In genomic region chr15:67863442-67863987, GRCh38 we compare ENCODE assay signal across 8 cellular contexts. TPM values are rescaled to one million over a fixed set of nuclear protein-coding genes. Genes with fewer than 3 reads are reported as not detected.
DNase-seq lines count a peak whose midpoint lies in the region; ATAC-seq and TF ChIP-seq lines count a peak whose summit lies in the region.

No MANE protein-coding gene starts in this region.

- H3K9me3 Mint-ChIP-seq in activated B cell treated with CpG ODN at 0.5 μM for 24 hours, result no peaks in the 10 kb centered on the region

- peak; percentile 70 for TF ChIP-seq CTCF in activated B cell treated with CpG ODN at 0.5 μM for 24 hours (IDR thresholded peaks at IDR 0.05)
- TF ChIP-seq CTCF in kidney epithelial cell (IDR thresholded peaks at IDR 0.05; ENCODE audit: insufficient read depth, low read length, poor library complexity, severe bottlenecking), result peak; percentile 91

- ATAC-seq in HG03095 (IDR thresholded peaks at IDR 0.05; ENCODE audit: unreplicated experiment), result peak; percentile 68
- ATAC-seq in activated B cell treated with CpG ODN at 0.5 μM for 24 hours (ENCODE audit: low read depth), result peak; percentile 92

- intact Hi-C loops in activated B cell treated with CpG ODN at 0.5 μM for 24 hours (cut with micrococcal nuclease), result loop anchor here (1.0 kb wide), 5 partner anchors 23 to 367 kb away; partner anchors contain the start of genes PIAS1 and RNU6-1

- no peaks in the 10 kb centered on the region for H3K36me3 Mint-ChIP-seq in activated B cell treated with CpG ODN at 0.5 μM for 24 hours (ENCODE audit: low read depth)

- H3K27ac Mint-ChIP-seq in activated B cell treated with CpG ODN at 0.5 μM for 24 hours, result peak overlapping the region; percentile 88

- DNase-seq in SIG-M5 treated with dmso at 0.1 percent for 504 hours (lab: John Stamatoyannopoulos, UW; ENCODE audit: unreplicated experiment) (peak; percentile 61), SIG-M5 (lab: John Stamatoyannopoulos, UW) (no peak), NCI-H2196 (lab: John Stamatoyannopoulos, UW; ENCODE audit: unreplicated experiment) (peak; percentile 77), activated B cell treated with CpG ODN at 0.5 μM for 24 hours (peak; percentile 70), kidney epithelial cell (ENCODE audit: low read depth) (no peak)
- DNase-seq in central memory CD4-positive, alpha-beta T cell, result peak; percentile 51
- DNase-seq in stimulated activated CD4-positive, alpha-beta T cell treated with anti-CD3 and anti-CD28 coated beads, Interleukin-15, amount 100 ng/mL, for 48 hours (ENCODE audit: low read depth in 2 of 2), result peak; percentile 51 to 56

- H3K27me3 Mint-ChIP-seq in activated B cell treated with CpG ODN at 0.5 μM for 24 hours, result peaks cover 6% of the 10 kb centered on the region

- peaks cover 17% of the 10 kb centered on the region for H3K4me1 Mint-ChIP-seq in activated B cell treated with CpG ODN at 0.5 μM for 24 hours

- peak overlapping the region; percentile 29 for H3K4me3 ChIP-seq in kidney epithelial cell (ENCODE audit: low read depth, low read length)

- no peaks in the 10 kb centered on the region for H3K27me3 ChIP-seq in kidney epithelial cell (ENCODE audit: control insufficient read depth, insufficient read depth, low read length)

- POLR2A ChIA-PET in activated B cell treated with CpG ODN at 0.5 μM for 24 hours (lab: Charles Lee), result interaction anchor here (1.0 to 4.3 kb wide), 4 partner anchors 23 to 414 kb away, joined by 3 to 16 read pairs (median 6); partner anchors contain the start of genes FEM1B and PIAS1

- CTCF ChIA-PET in activated B cell treated with CpG ODN at 0.5 μM for 24 hours (lab: Charles Lee), result interaction anchor here (0.6 to 4.8 kb wide), 11 partner anchors 10 to 989 kb away, joined by 3 to 77 read pairs (median 3); partner anchors contain the start of gene CLN6

- H3K4me3 Mint-ChIP-seq in activated B cell treated with CpG ODN at 0.5 μM for 24 hours, result peak overlapping the region; percentile 77

- H3K36me3 ChIP-seq in kidney epithelial cell (ENCODE audit: control insufficient read depth, insufficient read depth, low read length), result no peaks in the 10 kb centered on the region

RNA-seq across cellular contexts. Expression of gene RNU6-1, which starts 23.7 kb away (rescaled TPM):
- total RNA-seq in activated B cell treated with CpG ODN at 0.5 μM for 24 hours, result not detected in 2 replicates
- total RNA-seq in kidney epithelial cell, result not detected in 2 replicates

RNA-seq across cellular contexts. Expression of gene SKOR1, which starts 38.2 kb away (rescaled TPM):
- total RNA-seq in activated B cell treated with CpG ODN at 0.5 μM for 24 hours (0.53 and 0.64 TPM in 2 replicates), kidney epithelial cell (not detected in 2 replicates)

Comparison
In these comparisons a context has a peak if more than half of its experiments do, and no peak if none do; other contexts are left out.
1. DNase-seq: peak in SIG-M5 treated with dmso at 0.1 percent for 504 hours (single experiment), NCI-H2196 (single experiment), activated B cell treated with CpG ODN at 0.5 μM for 24 hours (single experiment), central memory CD4-positive, alpha-beta T cell (single experiment) and stimulated activated CD4-positive, alpha-beta T cell treated with anti-CD3 and anti-CD28 coated beads, Interleukin-15, amount 100 ng/mL, for 48 hours (2 of 2); none in SIG-M5 (single experiment) and kidney epithelial cell (single experiment).